ENCODE assay signal across 11 cellular contexts in the genomic region with DNA sequence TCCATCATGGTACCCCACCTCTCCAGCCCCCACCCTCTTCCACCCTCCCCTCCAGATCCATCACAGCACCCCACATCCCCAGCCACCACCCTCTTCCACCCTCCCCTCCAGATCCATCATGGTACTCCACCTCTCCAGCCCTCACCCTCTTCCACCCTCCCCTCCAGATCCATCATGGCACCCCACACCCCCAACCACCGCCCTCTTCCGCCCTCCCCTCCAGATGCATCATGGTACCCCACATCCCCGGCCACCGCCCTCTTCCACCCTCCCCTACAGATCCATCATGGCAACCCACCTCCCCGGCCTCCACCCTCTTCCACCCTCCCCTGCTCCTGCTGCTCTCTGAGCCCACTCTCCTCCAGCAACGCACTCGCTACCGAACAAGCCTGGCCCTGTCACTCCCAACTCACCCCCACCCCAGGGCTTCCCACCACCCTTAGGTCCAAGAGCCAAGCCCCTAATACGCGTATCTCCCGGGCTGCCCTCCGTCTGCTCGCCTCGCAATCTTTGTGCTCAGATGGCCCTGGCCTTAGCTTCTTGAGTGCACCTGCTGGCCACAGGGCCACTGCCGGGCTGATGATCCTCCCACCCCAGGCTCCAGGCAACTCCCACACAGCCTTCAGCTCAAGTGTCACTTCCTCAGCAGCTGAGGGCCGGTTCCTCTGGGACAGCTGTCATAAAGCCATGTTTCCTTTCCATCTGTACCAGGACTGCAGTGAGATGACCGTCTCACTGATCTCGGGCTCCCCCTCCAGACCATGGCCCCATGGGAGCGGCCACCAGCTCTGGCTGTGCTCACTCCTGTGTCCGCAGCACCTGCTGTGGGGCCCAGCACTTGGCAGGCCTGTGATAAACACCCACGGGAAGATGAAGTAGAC. TPM values are rescaled to one million over a fixed set of nuclear protein-coding genes. Genes with fewer than 3 reads are reported as not detected.
DNase-seq lines count a peak whose midpoint lies in the region; ATAC-seq and TF ChIP-seq lines count a peak whose summit lies in the region.
"Had no signal": no experiment of that assay in that cellular context is flagged by ENCODE, and none has a peak within 500 bp of the region (broad histone marks: within the 10 kb centered on the region; RNA-seq: fewer than 3 reads in every experiment).

No MANE protein-coding gene starts in this region.

- no peaks in the 10 kb centered on the region for H3K27me3 Mint-ChIP-seq in activated CD4-positive, alpha-beta memory T cell treated with anti-CD3 and anti-CD28 coated beads for 36 hours
- no peaks in the 10 kb centered on the region for H3K27me3 Mint-ChIP-seq in activated CD4-positive, alpha-beta memory T cell treated with anti-CD3 and anti-CD28 coated beads, Interleukin-2, amount 10 ng/mL, durations not matched to agents 7 days and 5 days
- H3K27me3 Mint-ChIP-seq in stimulated activated memory B cell treated with anti-CD40 and anti-IgM and Interleukin-4, amounts not matched to agents 10 μg/mL and 1 μg/mL and 100 μg/mL, for 72 hours = no peaks in the 10 kb centered on the region

- no peak overlapping the region for H3K4me3 Mint-ChIP-seq in activated CD4-positive, alpha-beta memory T cell treated with anti-CD3 and anti-CD28 coated beads for 36 hours
- no peak overlapping the region for H3K4me3 Mint-ChIP-seq in activated CD4-positive, alpha-beta memory T cell treated with anti-CD3 and anti-CD28 coated beads, Interleukin-2, amount 10 ng/mL, durations not matched to agents 7 days and 5 days
- peak overlapping the region; percentile 30 for H3K4me3 Mint-ChIP-seq in stimulated activated memory B cell treated with anti-CD40 and anti-IgM and Interleukin-4, amounts not matched to agents 10 μg/mL and 1 μg/mL and 100 μg/mL, for 72 hours

- no TSS peak for BruUV-seq in A673 (replicated peaks; lab: Mats Ljungman, UMichigan)

- H3K9me3 Mint-ChIP-seq in activated CD4-positive, alpha-beta memory T cell treated with anti-CD3 and anti-CD28 coated beads for 36 hours = no peaks in the 10 kb centered on the region
- H3K9me3 Mint-ChIP-seq in activated CD4-positive, alpha-beta memory T cell treated with anti-CD3 and anti-CD28 coated beads, Interleukin-2, amount 10 ng/mL, durations not matched to agents 7 days and 5 days = no peaks in the 10 kb centered on the region
- no peaks in the 10 kb centered on the region for H3K9me3 Mint-ChIP-seq in stimulated activated memory B cell treated with anti-CD40 and anti-IgM and Interleukin-4, amounts not matched to agents 10 μg/mL and 1 μg/mL and 100 μg/mL, for 72 hours

- CTCF ChIA-PET in activated CD4-positive, alpha-beta memory T cell treated with anti-CD3 and anti-CD28 coated beads for 36 hours (lab: Charles Lee) = interaction anchor here (1.0 to 4.2 kb wide), 5 partner anchors 25 to 138 kb away, joined by 3 to 44 read pairs (median 22); no protein-coding TSS in a partner anchor
- CTCF ChIA-PET in activated CD4-positive, alpha-beta memory T cell treated with anti-CD3 and anti-CD28 coated beads, Interleukin-2, amount 10 ng/mL, durations not matched to agents 7 days and 5 days (lab: Charles Lee) = interaction anchor here (1.3 to 5.2 kb wide), 6 partner anchors 26 to 139 kb away, joined by 3 to 66 read pairs (median 20); no protein-coding TSS in a partner anchor
- CTCF ChIA-PET in A673 (lab: Charles Lee) = no interaction called here

- H3K27ac Mint-ChIP-seq in activated CD4-positive, alpha-beta memory T cell treated with anti-CD3 and anti-CD28 coated beads for 36 hours = peak overlapping the region; percentile 26
- no peak overlapping the region for H3K27ac Mint-ChIP-seq in activated CD4-positive, alpha-beta memory T cell treated with anti-CD3 and anti-CD28 coated beads, Interleukin-2, amount 10 ng/mL, durations not matched to agents 7 days and 5 days
- H3K27ac Mint-ChIP-seq in stimulated activated memory B cell treated with anti-CD40 and anti-IgM and Interleukin-4, amounts not matched to agents 10 μg/mL and 1 μg/mL and 100 μg/mL, for 72 hours = peak overlapping the region; percentile 77

- H3K4me3 ChIP-seq in cardiac muscle cell (no peak overlapping the region), A673 (ENCODE audit: low read depth, low read length, poor library complexity, severe bottlenecking) (no peak overlapping the region)
- H3K4me3 ChIP-seq: dorsolateral prefrontal cortex had no signal

- H3K9me3 ChIP-seq in cardiac muscle cell (ENCODE audit: low read depth) (no peaks in the 10 kb centered on the region), A673 (ENCODE audit: low read depth, low read length, poor library complexity, severe bottlenecking) (no peaks in the 10 kb centered on the region)

- H3K4me1 ChIP-seq in cardiac muscle cell (ENCODE audit: low read depth) (peaks cover 21% of the 10 kb centered on the region), A673 (ENCODE audit: insufficient read depth, low read length, poor library complexity, severe bottlenecking) (no peaks in the 10 kb centered on the region)

- POLR2A ChIA-PET in activated CD4-positive, alpha-beta memory T cell treated with anti-CD3 and anti-CD28 coated beads for 36 hours (lab: Charles Lee) = interaction anchor here (1.0 kb wide), 1 partner anchor 25 kb away, joined by 4 read pairs; no protein-coding TSS in a partner anchor
- POLR2A ChIA-PET in activated CD4-positive, alpha-beta memory T cell treated with anti-CD3 and anti-CD28 coated beads, Interleukin-2, amount 10 ng/mL, durations not matched to agents 7 days and 5 days (lab: Charles Lee) = interaction anchor here (1.6 to 4.6 kb wide), 8 partner anchors 7 to 89 kb away, joined by 4 to 129 read pairs (median 16); a partner anchor contains a TSS
- POLR2A ChIA-PET in A673 (lab: Charles Lee; ENCODE audit: low non-redundant PET) = no interaction called here

- H3K4me1 Mint-ChIP-seq in activated CD4-positive, alpha-beta memory T cell treated with anti-CD3 and anti-CD28 coated beads for 36 hours (ENCODE audit: low read depth) = peaks cover 53% of the 10 kb centered on the region
- H3K4me1 Mint-ChIP-seq in activated CD4-positive, alpha-beta memory T cell treated with anti-CD3 and anti-CD28 coated beads, Interleukin-2, amount 10 ng/mL, durations not matched to agents 7 days and 5 days = peaks cover 72% of the 10 kb centered on the region
- H3K4me1 Mint-ChIP-seq in stimulated activated memory B cell treated with anti-CD40 and anti-IgM and Interleukin-4, amounts not matched to agents 10 μg/mL and 1 μg/mL and 100 μg/mL, for 72 hours = peaks cover 53% of the 10 kb centered on the region

- H3K36me3 ChIP-seq in cardiac muscle cell (no peaks in the 10 kb centered on the region), A673 (ENCODE audit: insufficient read depth, low read length, poor library complexity, severe bottlenecking) (no peaks in the 10 kb centered on the region)

- ATAC-seq in stimulated activated memory B cell treated with anti-CD40 and anti-IgM and Interleukin-4, amounts not matched to agents 10 μg/mL and 1 μg/mL and 100 μg/mL, for 72 hours = peak; percentile 47
- ATAC-seq in GM19455 (IDR thresholded peaks at IDR 0.05; ENCODE audit: unreplicated experiment) = no peak

- H3K27ac ChIP-seq in cardiac muscle cell (peak overlapping the region; percentile 54), A673 (ENCODE audit: low read depth, low read length, poor library complexity, severe bottlenecking) (no peak overlapping the region)

- no peak for DNase-seq in activated CD4-positive, alpha-beta memory T cell treated with anti-CD3 and anti-CD28 coated beads for 36 hours
- DNase-seq in activated CD4-positive, alpha-beta memory T cell treated with anti-CD3 and anti-CD28 coated beads, Interleukin-2, amount 10 ng/mL, durations not matched to agents 7 days and 5 days = no peak
- DNase-seq in SHP77 treated with DMSO at 0.1 percent for 48 hours (lab: John Stamatoyannopoulos, UW) = peak; percentile 91
- DNase-seq in cardiac muscle cell (ENCODE audit: low read depth in 1 of 2, low spot score in 1 of 2) = peak in 1 of 2 donors; percentile 59
- no peak for DNase-seq in A673 (ENCODE audit: low spot score)
- DNase-seq in dedifferentiated amniotic fluid mesenchymal stem cell (ENCODE audit: extremely low spot score) = no peak
- DNase-seq: activated T-cell treated with anti-CD3 and anti-CD28 coated beads, Interleukin-2, amount 50 U/mL, for 1 hour; NCI-H1694 had no signal

- H3K36me3 Mint-ChIP-seq in activated CD4-positive, alpha-beta memory T cell treated with anti-CD3 and anti-CD28 coated beads for 36 hours = peaks cover 42% of the 10 kb centered on the region
- peaks cover 60% of the 10 kb centered on the region for H3K36me3 Mint-ChIP-seq in activated CD4-positive, alpha-beta memory T cell treated with anti-CD3 and anti-CD28 coated beads, Interleukin-2, amount 10 ng/mL, durations not matched to agents 7 days and 5 days (ENCODE audit: low read depth)
- H3K36me3 Mint-ChIP-seq in stimulated activated memory B cell treated with anti-CD40 and anti-IgM and Interleukin-4, amounts not matched to agents 10 μg/mL and 1 μg/mL and 100 μg/mL, for 72 hours = peaks cover 57% of the 10 kb centered on the region

- H3K27me3 ChIP-seq in cardiac muscle cell (no peaks in the 10 kb centered on the region), A673 (replicated peaks; ENCODE audit: insufficient read depth, low read depth, low read length, poor library complexity) (no peaks in the 10 kb centered on the region)
- H3K27me3 ChIP-seq: dorsolateral prefrontal cortex had no signal

- TF ChIP-seq CTCF in cardiac muscle cell (IDR thresholded peaks at IDR 0.05; ENCODE audit: low read depth, low read length) (no peak), A673 (conservative IDR thresholded peaks at IDR 0.05; ENCODE audit: low read depth, low read length) (no peak)

- intact Hi-C loops in activated CD4-positive, alpha-beta memory T cell treated with anti-CD3 and anti-CD28 coated beads for 36 hours (cut with micrococcal nuclease) = no loop called here
- intact Hi-C loops in A673 (cut with micrococcal nuclease; ENCODE audit: unreplicated experiment) = no loop called here

RNA-seq across cellular contexts. Expression of a gene that starts 25.5 kb away (rescaled TPM):
- 1 to 10 TPM; 8.7 to 9.7 TPM for total RNA-seq in activated CD4-positive, alpha-beta memory T cell treated with anti-CD3 and anti-CD28 coated beads for 36 hours
- 10 to 100 TPM; 12.7 to 14.3 TPM for total RNA-seq in activated CD4-positive, alpha-beta memory T cell treated with anti-CD3 and anti-CD28 coated beads, Interleukin-2, amount 10 ng/mL, durations not matched to agents 7 days and 5 days
- 5.7 and 8.5 TPM in 2 replicates for total RNA-seq in cardiac muscle cell
- 10.5 TPM in 2 replicates for polyA plus RNA-seq in cardiac muscle cell
- total RNA-seq in A673 (2021) = 8.8 and 11.1 TPM in 2 replicates

RNA-seq across cellular contexts. Expression of a gene that starts 39.7 kb away (rescaled TPM):
- 100 to 1,000 TPM; 120 to 121 TPM for total RNA-seq in activated CD4-positive, alpha-beta memory T cell treated with anti-CD3 and anti-CD28 coated beads for 36 hours
- 100 to 1,000 TPM; 100 to 106 TPM for total RNA-seq in activated CD4-positive, alpha-beta memory T cell treated with anti-CD3 and anti-CD28 coated beads, Interleukin-2, amount 10 ng/mL, durations not matched to agents 7 days and 5 days
- 14.2 and 28.2 TPM in 2 replicates for total RNA-seq in cardiac muscle cell
- 23.4 and 65.8 TPM in 2 replicates for polyA plus RNA-seq in cardiac muscle cell
- 45.7 and 53.0 TPM in 2 replicates for total RNA-seq in A673 (2021)
